In the genomic region with DNA sequence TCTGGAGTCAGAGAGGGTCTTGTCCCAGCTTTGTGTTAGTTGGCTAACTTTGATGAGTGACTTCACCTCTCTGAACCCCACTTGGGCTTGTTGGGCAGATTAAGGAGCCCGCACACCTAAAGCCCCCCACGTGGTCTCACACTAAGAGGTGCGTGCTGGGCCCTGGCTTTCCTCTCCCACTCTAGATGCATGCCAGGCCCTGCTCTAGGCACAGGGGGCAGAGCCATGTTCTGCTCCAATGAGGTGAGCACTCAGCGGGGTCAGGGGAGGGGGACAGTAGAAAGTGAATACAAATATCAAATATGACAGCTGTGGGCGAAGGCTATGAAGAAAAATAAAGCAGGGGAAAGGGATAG, we compare ENCODE assay signal across 17 cellular contexts.
DNase-seq lines count a peak whose midpoint lies in the region; ATAC-seq and TF ChIP-seq lines count a peak whose summit lies in the region.
"Had no signal": no experiment of that assay in that cellular context is flagged by ENCODE, and none has a peak within 500 bp of the region (broad histone marks: within the 10 kb centered on the region; RNA-seq: fewer than 3 reads in every experiment).

No MANE protein-coding gene starts in this region.

- H3K27ac ChIP-seq in right cardiac atrium (ENCODE audit: low read length) (peak overlapping the region; percentile 82), psoas muscle (peak overlapping the region; percentile 97)
- H3K27ac ChIP-seq: 22Rv1, RWPE1 had no signal

- 92% methylated on average over 5 of the region's 5 CpGs for WGBS in right cardiac atrium
- WGBS in psoas muscle, 3 donors, result 83 to 95% (median 85%) methylated on average over 5 of the region's 5 CpGs

- TF ChIP-seq CTCF in HFFc6 (IDR thresholded peaks at IDR 0.05) (no peak), psoas muscle (IDR thresholded peaks at IDR 0.05) (no peak)

- H3K36me3 Mint-ChIP-seq in activated CD4-positive, alpha-beta T cell treated with anti-CD3 and anti-CD28 coated beads, Interleukin-2, amount 10 ng/mL, durations not matched to agents 7 days and 5 days (ENCODE audit: low read depth), result no peaks in the 10 kb centered on the region
- peaks cover 2% of the 10 kb centered on the region for H3K36me3 Mint-ChIP-seq in activated CD4-positive, alpha-beta T cell treated with anti-CD3 and anti-CD28 coated beads, Interleukin-2, amount 10 ng/mL, durations not matched to agents 24 days and 14 days (ENCODE audit: low read depth)
- H3K36me3 Mint-ChIP-seq in HFFc6 (ENCODE audit: low read depth), result peaks cover 53% of the 10 kb centered on the region

- CTCF ChIA-PET in activated CD4-positive, alpha-beta T cell treated with anti-CD3 and anti-CD28 coated beads, Interleukin-2, amount 10 ng/mL, durations not matched to agents 7 days and 5 days (lab: Charles Lee), result interaction anchor here (1.0 to 4.7 kb wide), 3 partner anchors 10 to 11 kb away, joined by 3 to 26 read pairs (median 6); no protein-coding TSS in a partner anchor

- H3K27ac Mint-ChIP-seq in activated CD4-positive, alpha-beta T cell treated with anti-CD3 and anti-CD28 coated beads, Interleukin-2, amount 10 ng/mL, durations not matched to agents 7 days and 5 days, result peak overlapping the region; percentile 68
- H3K27ac Mint-ChIP-seq in activated CD4-positive, alpha-beta T cell treated with anti-CD3 and anti-CD28 coated beads, Interleukin-2, amount 10 ng/mL, durations not matched to agents 24 days and 14 days, result no peak overlapping the region
- peak overlapping the region; percentile 33; the same call in 1 of the 2 replicates for H3K27ac Mint-ChIP-seq in HFFc6

- intact Hi-C loops in activated CD4-positive, alpha-beta T cell treated with anti-CD3 and anti-CD28 coated beads, Interleukin-2, amount 10 ng/mL, durations not matched to agents 24 days and 14 days (cut with micrococcal nuclease), result no loop called here
- intact Hi-C loops in right cardiac atrium (cut with DNase I), result no loop called here
- intact Hi-C loops in psoas muscle (cut with DNase I), result no loop called here

- DNase-seq in activated CD4-positive, alpha-beta T cell treated with anti-CD3 and anti-CD28 coated beads, Interleukin-2, amount 10 ng/mL, durations not matched to agents 7 days and 5 days, result no peak
- no peak for DNase-seq in activated CD4-positive, alpha-beta T cell treated with anti-CD3 and anti-CD28 coated beads, Interleukin-2, amount 10 ng/mL, durations not matched to agents 24 days and 14 days
- DNase-seq in HFFc6 (no peak), right cardiac atrium (peak in 1 of 3 donors; percentile 51), psoas muscle (no peak), NCI-H510A treated with DMSO at 0.1 percent for 48 hours (lab: John Stamatoyannopoulos, UW) (no peak)
- DNase-seq: H9, IMR-90, NCI-H1436 treated with DMSO at 0.1 percent for 48 hours, NCI-H2081, NCI-H345, NCI-H69 had no signal

- H3K36me3 ChIP-seq in psoas muscle (ENCODE audit: insufficient read depth in 1 of 2, low read depth in 1 of 2), result peaks cover 2 to 55% of the 10 kb centered on the region in 2 donors

- H3K9me3 Mint-ChIP-seq in activated CD4-positive, alpha-beta T cell treated with anti-CD3 and anti-CD28 coated beads, Interleukin-2, amount 10 ng/mL, durations not matched to agents 7 days and 5 days, result no peaks in the 10 kb centered on the region
- H3K9me3 Mint-ChIP-seq in activated CD4-positive, alpha-beta T cell treated with anti-CD3 and anti-CD28 coated beads, Interleukin-2, amount 10 ng/mL, durations not matched to agents 24 days and 14 days, result no peaks in the 10 kb centered on the region
- H3K9me3 Mint-ChIP-seq in HFFc6, result no peaks in the 10 kb centered on the region
- H3K9me3 Mint-ChIP-seq: H9 had no signal

- H3K27me3 ChIP-seq in right cardiac atrium (ENCODE audit: control insufficient read depth, insufficient read depth) (no peaks in the 10 kb centered on the region), psoas muscle (ENCODE audit: insufficient read depth in 3 of 3, low read length in 2 of 3) (no peaks in the 10 kb centered on the region)

- no peak overlapping the region for H3K4me3 Mint-ChIP-seq in activated CD4-positive, alpha-beta T cell treated with anti-CD3 and anti-CD28 coated beads, Interleukin-2, amount 10 ng/mL, durations not matched to agents 7 days and 5 days
- H3K4me3 Mint-ChIP-seq in activated CD4-positive, alpha-beta T cell treated with anti-CD3 and anti-CD28 coated beads, Interleukin-2, amount 10 ng/mL, durations not matched to agents 24 days and 14 days, result no peak overlapping the region
- no peak overlapping the region for H3K4me3 Mint-ChIP-seq in HFFc6

- H3K4me3 ChIP-seq in right cardiac atrium (ENCODE audit: low read length) (no peak overlapping the region), psoas muscle (no peak overlapping the region)
- H3K4me3 ChIP-seq: GM12878 had no signal

- peaks cover 16% of the 10 kb centered on the region for H3K4me1 ChIP-seq in right cardiac atrium (ENCODE audit: control insufficient read depth, insufficient read depth, low read length)
- H3K4me1 ChIP-seq in psoas muscle, result peaks cover 44% of the 10 kb centered on the region

- H3K9me3 ChIP-seq in right cardiac atrium (ENCODE audit: control insufficient read depth, low read length) (no peaks in the 10 kb centered on the region), psoas muscle (no peaks in the 10 kb centered on the region)

- ATAC-seq in right cardiac atrium (no peak), psoas muscle (no peak), GM19035 (IDR thresholded peaks at IDR 0.05; ENCODE audit: unreplicated experiment) (no peak), esophagus mucosa (no peak)

- peaks cover 21% of the 10 kb centered on the region for H3K4me1 Mint-ChIP-seq in activated CD4-positive, alpha-beta T cell treated with anti-CD3 and anti-CD28 coated beads, Interleukin-2, amount 10 ng/mL, durations not matched to agents 7 days and 5 days
- peaks cover 16% of the 10 kb centered on the region for H3K4me1 Mint-ChIP-seq in activated CD4-positive, alpha-beta T cell treated with anti-CD3 and anti-CD28 coated beads, Interleukin-2, amount 10 ng/mL, durations not matched to agents 24 days and 14 days
- H3K4me1 Mint-ChIP-seq in HFFc6 (ENCODE audit: low read depth), result peaks cover 21% of the 10 kb centered on the region

- POLR2A ChIA-PET in activated CD4-positive, alpha-beta T cell treated with anti-CD3 and anti-CD28 coated beads, Interleukin-2, amount 10 ng/mL, durations not matched to agents 7 days and 5 days (lab: Charles Lee), result no interaction called here

- peaks cover 3% of the 10 kb centered on the region for H3K27me3 Mint-ChIP-seq in activated CD4-positive, alpha-beta T cell treated with anti-CD3 and anti-CD28 coated beads, Interleukin-2, amount 10 ng/mL, durations not matched to agents 7 days and 5 days
- peaks cover 3% of the 10 kb centered on the region for H3K27me3 Mint-ChIP-seq in activated CD4-positive, alpha-beta T cell treated with anti-CD3 and anti-CD28 coated beads, Interleukin-2, amount 10 ng/mL, durations not matched to agents 24 days and 14 days
- H3K27me3 Mint-ChIP-seq in HFFc6 (ENCODE audit: insufficient read depth), result peaks cover 6% of the 10 kb centered on the region
